ENCODE assay signal across 2 cellular contexts in the genomic region with DNA sequence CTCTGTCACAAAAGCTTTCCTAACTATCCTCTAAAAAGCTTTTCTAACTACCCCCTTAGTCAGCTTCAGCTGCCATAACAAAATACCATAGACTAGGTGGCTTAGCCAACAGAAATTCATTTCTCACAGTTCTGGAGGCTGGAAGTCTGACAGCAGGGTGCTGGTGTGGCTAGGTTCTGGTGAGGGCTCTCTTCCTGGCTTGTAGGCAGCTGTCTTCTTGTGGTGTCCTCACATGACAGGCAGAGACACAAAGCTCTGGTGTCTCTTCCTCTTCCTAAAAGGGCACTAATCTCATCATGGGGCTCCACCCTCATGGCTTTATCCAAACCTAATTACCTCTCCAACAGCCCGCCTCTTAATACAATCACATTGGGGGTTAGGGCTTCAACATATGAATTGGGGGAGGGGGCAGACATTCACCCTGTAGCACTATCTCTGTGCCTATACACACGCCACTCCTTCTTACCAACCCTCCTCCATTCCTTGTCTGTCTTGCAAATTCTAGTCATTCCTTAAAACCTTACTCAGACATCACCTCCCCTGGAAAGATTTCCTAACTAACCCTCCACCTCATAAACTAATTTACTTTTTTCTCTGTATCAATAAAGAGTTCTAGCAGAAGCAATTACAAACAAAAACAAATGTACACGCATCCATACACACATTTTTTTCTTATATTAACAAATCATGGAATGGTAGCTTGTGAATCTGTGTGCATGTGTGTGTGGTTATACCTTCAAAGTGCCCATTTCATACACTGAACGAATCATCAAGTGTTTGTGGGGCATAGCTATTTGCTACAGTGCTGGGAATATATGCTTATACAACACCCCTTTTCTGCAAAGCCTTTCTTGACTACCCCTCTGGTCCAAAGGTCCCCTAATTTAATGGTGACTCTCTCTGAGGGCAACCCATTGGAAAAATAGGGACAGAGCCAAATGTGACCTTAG.
TF ChIP-seq lines count a peak whose summit lies in the region.

No MANE protein-coding gene starts in this region.

TF ChIP-seq in A549, 52 proteins besides CTCF, POLR2A, EP300 and RAD21:
- TF ChIP-seq CHD2 (IDR thresholded peaks at IDR 0.05; ENCODE audit: low read length, partially characterized antibody), result no peak
- TF ChIP-seq FOSB (CRISPR knock-in tag; IDR thresholded peaks at IDR 0.05), result no peak
- TF ChIP-seq HOXA7 (CRISPR knock-in tag; IDR thresholded peaks at IDR 0.05), result no peak
- TF ChIP-seq HDAC2 (IDR thresholded peaks at IDR 0.05), result no peak
- TF ChIP-seq HEYL (CRISPR knock-in tag; IDR thresholded peaks at IDR 0.05), result no peak
- TF ChIP-seq JUNB (IDR thresholded peaks at IDR 0.05), result no peak
- TF ChIP-seq SMC3 (IDR thresholded peaks at IDR 0.05), result no peak

TF ChIP-seq in IMR-90, 13 proteins besides CTCF, POLR2A, EP300 and RAD21:
- no peak for TF ChIP-seq RFX5 (IDR thresholded peaks at IDR 0.05; ENCODE audit: low read depth, low read length)
- TF ChIP-seq SMC3 (IDR thresholded peaks at IDR 0.05; ENCODE audit: low read depth, low read length), result no peak
- no peak for TF ChIP-seq CEBPB (IDR thresholded peaks at IDR 0.05; ENCODE audit: low read depth, low read length)
- TF ChIP-seq CHD1 (IDR thresholded peaks at IDR 0.05; ENCODE audit: low read depth, low read length), result no peak
- TF ChIP-seq BHLHE40 (IDR thresholded peaks at IDR 0.05; ENCODE audit: low read depth, low read length), result no peak
- TF ChIP-seq MAFK (IDR thresholded peaks at IDR 0.05; ENCODE audit: low read depth, low read length), result no peak
- TF ChIP-seq NFE2L2 (IDR thresholded peaks at IDR 0.05; ENCODE audit: low read depth, low read length), result no peak
- TF ChIP-seq, protein P1, sequence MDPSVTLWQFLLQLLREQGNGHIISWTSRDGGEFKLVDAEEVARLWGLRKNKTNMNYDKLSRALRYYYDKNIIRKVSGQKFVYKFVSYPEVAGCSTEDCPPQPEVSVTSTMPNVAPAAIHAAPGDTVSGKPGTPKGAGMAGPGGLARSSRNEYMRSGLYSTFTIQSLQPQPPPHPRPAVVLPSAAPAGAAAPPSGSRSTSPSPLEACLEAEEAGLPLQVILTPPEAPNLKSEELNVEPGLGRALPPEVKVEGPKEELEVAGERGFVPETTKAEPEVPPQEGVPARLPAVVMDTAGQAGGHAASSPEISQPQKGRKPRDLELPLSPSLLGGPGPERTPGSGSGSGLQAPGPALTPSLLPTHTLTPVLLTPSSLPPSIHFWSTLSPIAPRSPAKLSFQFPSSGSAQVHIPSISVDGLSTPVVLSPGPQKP (IDR thresholded peaks at IDR 0.05; ENCODE audit: borderline replicate concordance, low read depth, low read length), result no peak
- TF ChIP-seq MXI1 (IDR thresholded peaks at IDR 0.05; ENCODE audit: borderline replicate concordance, low read depth, low read length), result no peak
- TF ChIP-seq FOS (IDR thresholded peaks at IDR 0.05; ENCODE audit: low read depth, low read length), result no peak
- no peak for TF ChIP-seq MAZ (IDR thresholded peaks at IDR 0.05; ENCODE audit: borderline replicate concordance, low read depth, low read length)
- TF ChIP-seq RCOR1 (IDR thresholded peaks at IDR 0.05; ENCODE audit: insufficient replicate concordance, low read length), result no peak
